In the genomic region with DNA sequence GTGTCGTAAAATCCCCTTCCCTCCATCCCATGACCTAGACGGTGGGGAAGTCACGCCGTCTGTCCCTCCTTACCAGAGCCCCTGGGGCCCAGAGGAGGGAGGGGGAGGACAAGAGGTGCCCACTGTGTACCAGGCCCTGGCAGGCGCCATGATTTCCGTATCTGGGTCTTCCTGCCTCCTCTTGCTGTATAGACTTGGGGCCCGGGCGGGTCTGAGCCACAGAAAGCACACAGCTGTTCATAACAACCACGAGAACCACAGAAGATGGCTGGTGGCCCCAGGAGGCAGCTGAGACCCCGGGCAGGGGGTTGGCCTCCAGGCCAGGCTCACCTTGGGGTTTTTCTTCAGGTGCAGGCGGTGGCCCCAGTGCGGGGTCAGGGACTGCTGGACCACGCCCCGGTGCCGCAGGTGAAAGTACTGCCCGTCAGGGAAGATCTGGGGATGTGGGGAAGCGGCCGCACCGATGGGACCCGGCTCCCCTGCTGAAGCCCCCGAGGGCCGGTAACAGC, we compare ENCODE assay signal across 9 cellular contexts. TPM values are rescaled to one million over a fixed set of nuclear protein-coding genes. Genes with fewer than 3 reads are reported as not detected.
DNase-seq lines count a peak whose midpoint lies in the region; ATAC-seq and TF ChIP-seq lines count a peak whose summit lies in the region.
"Had no signal": no experiment of that assay in that cellular context is flagged by ENCODE, and none has a peak within 500 bp of the region (broad histone marks: within the 10 kb centered on the region; RNA-seq: fewer than 3 reads in every experiment).

No MANE protein-coding gene starts in this region.

- peak overlapping the region; percentile 88 for H3K4me3 ChIP-seq in DOHH2 (ENCODE audit: low read length)
- peak overlapping the region; percentile 88 for H3K4me3 ChIP-seq in SK-N-MC
- peak overlapping the region; percentile 74 for H3K4me3 ChIP-seq in fibroblast of the aortic adventitia (ENCODE audit: low read depth, low read length)

- no peak for DNase-seq in SK-N-MC (ENCODE audit: low read depth, low spot score)
- no peak for DNase-seq in fibroblast of the aortic adventitia (ENCODE audit: low read depth)
- DNase-seq in progenitor cell of endocrine pancreas (ENCODE audit: low spot score, unreplicated experiment) = no peak
- no peak for DNase-seq in stimulated activated CD4-positive, alpha-beta T cell treated with anti-CD3 and anti-CD28 coated beads, Interleukin-4, amount 100 ng/mL, for 24 hours
- DNase-seq in foreskin keratinocyte = no peak
- no peak for DNase-seq in globus pallidus (ENCODE audit: low spot score)
- DNase-seq in NCI-H526 (lab: John Stamatoyannopoulos, UW) = no peak

- H3K4me1 ChIP-seq in DOHH2 (ENCODE audit: control insufficient read depth, low read length) (peaks cover 15% of the 10 kb centered on the region), foreskin keratinocyte (no peaks in the 10 kb centered on the region)

- no peaks in the 10 kb centered on the region for H3K36me3 Mint-ChIP-seq in progenitor cell of endocrine pancreas (ENCODE audit: insufficient read depth)

- no peaks in the 10 kb centered on the region for H3K9me2 ChIP-seq in DOHH2 (replicated peaks; ENCODE audit: control insufficient read depth, low read length)

- peaks cover 13% of the 10 kb centered on the region for H3K4me1 Mint-ChIP-seq in progenitor cell of endocrine pancreas (ENCODE audit: low read depth)

- no peak for TF ChIP-seq CTCF in DOHH2 (IDR thresholded peaks at IDR 0.05; ENCODE audit: low read depth, low read length, poor library complexity, severe bottlenecking)
- no peak for TF ChIP-seq CTCF in fibroblast of the aortic adventitia (IDR thresholded peaks at IDR 0.05; ENCODE audit: insufficient read depth, low read length)
- no peak for TF ChIP-seq CTCF in progenitor cell of endocrine pancreas (IDR thresholded peaks at IDR 0.05; ENCODE audit: unreplicated experiment)
- TF ChIP-seq CTCF in foreskin keratinocyte (conservative IDR thresholded peaks at IDR 0.05) = no peak

- H3K79me2 ChIP-seq in DOHH2 (ENCODE audit: control insufficient read depth, low read length) = no peaks in the 10 kb centered on the region

- 0 out of 2 replicates have a peak, but pooled peaks cover 3% of the 10 kb centered on the region for H4K20me1 ChIP-seq in DOHH2 (ENCODE audit: control insufficient read depth, insufficient read depth, low read depth, low read length)

- H3K36me3 ChIP-seq in DOHH2 (ENCODE audit: control insufficient read depth, low read length) (no peaks in the 10 kb centered on the region), SK-N-MC (ENCODE audit: insufficient read depth, low read length) (no peaks in the 10 kb centered on the region)

- peak overlapping the region; percentile 63 for H3K4me3 Mint-ChIP-seq in progenitor cell of endocrine pancreas (ENCODE audit: low read depth)

- H3F3A ChIP-seq in DOHH2 (ENCODE audit: control insufficient read depth, insufficient read depth) = no peaks in the 10 kb centered on the region

- H3K27me3 ChIP-seq in DOHH2 (ENCODE audit: control insufficient read depth, low read length) (no peaks in the 10 kb centered on the region), foreskin keratinocyte (no peaks in the 10 kb centered on the region)

- no peak for ATAC-seq in foreskin keratinocyte

- H3K27me3 Mint-ChIP-seq in progenitor cell of endocrine pancreas = peaks cover 7% of the 10 kb centered on the region

- H3K27ac ChIP-seq in DOHH2 (ENCODE audit: low read depth, low read length) (no peak overlapping the region), SK-N-MC (peak overlapping the region; percentile 22; the same call in 1 of the 2 replicates), foreskin keratinocyte (no peak overlapping the region)

- H3K9ac ChIP-seq in SK-N-MC (ENCODE audit: insufficient read length) = peak overlapping the region; percentile 82

- H3K27ac Mint-ChIP-seq in progenitor cell of endocrine pancreas = peak overlapping the region; percentile 77

- H3K9me3 Mint-ChIP-seq in progenitor cell of endocrine pancreas (ENCODE audit: low read depth) = no peaks in the 10 kb centered on the region

- H3K4me2 ChIP-seq in DOHH2 (ENCODE audit: low read length) = peak overlapping the region; percentile 94

- no peaks in the 10 kb centered on the region for H3K9me3 ChIP-seq in DOHH2 (ENCODE audit: control insufficient read depth, insufficient read depth, low read length)
- no peaks in the 10 kb centered on the region for H3K9me3 ChIP-seq in SK-N-MC (ENCODE audit: low read depth, low read length)

RNA-seq across cellular contexts. Expression of a gene that starts 0.6 kb away (rescaled TPM):
- total RNA-seq in fibroblast of the aortic adventitia (ENCODE audit: low replicate concordance) = 0.25 and 2.2 TPM in 2 replicates
- 32.9 and 37.7 TPM in 2 replicates for total RNA-seq in progenitor cell of endocrine pancreas
- total RNA-seq in foreskin keratinocyte = 0.78 and 0.92 TPM in 2 replicates
- polyA plus RNA-seq in foreskin keratinocyte = 1.0 and 1.1 TPM in 2 replicates

RNA-seq across cellular contexts. Expression of a gene that starts 1.5 kb away (rescaled TPM):
- total RNA-seq in fibroblast of the aortic adventitia (ENCODE audit: low replicate concordance) (0.65 and 2.8 TPM in 2 replicates), progenitor cell of endocrine pancreas (16.0 and 16.6 TPM in 2 replicates), foreskin keratinocyte (1.1 and 1.4 TPM in 2 replicates)
- 1.8 and 2.1 TPM in 2 replicates for polyA plus RNA-seq in foreskin keratinocyte

RNA-seq across cellular contexts. Expression of a gene that starts 10.5 kb away (rescaled TPM):
- total RNA-seq in fibroblast of the aortic adventitia (ENCODE audit: low replicate concordance) = 13.2 and 26.8 TPM in 2 replicates
- total RNA-seq in progenitor cell of endocrine pancreas = 31.3 and 36.0 TPM in 2 replicates
- 29.5 and 34.9 TPM in 2 replicates for total RNA-seq in foreskin keratinocyte
- polyA plus RNA-seq in foreskin keratinocyte = 40.3 and 43.0 TPM in 2 replicates

RNA-seq across cellular contexts. Expression of a gene that starts 23.3 kb away (rescaled TPM):
- total RNA-seq in fibroblast of the aortic adventitia (ENCODE audit: low replicate concordance) = 1.2 and 4.2 TPM in 2 replicates
- total RNA-seq in progenitor cell of endocrine pancreas = 2.3 and 4.8 TPM in 2 replicates
- 6.0 and 7.2 TPM in 2 replicates for total RNA-seq in foreskin keratinocyte
- 6.1 and 6.7 TPM in 2 replicates for polyA plus RNA-seq in foreskin keratinocyte

RNA-seq across cellular contexts. Expression of a gene that starts 34.4 kb away (rescaled TPM):
- not detected in 2 replicates for total RNA-seq in fibroblast of the aortic adventitia (ENCODE audit: low replicate concordance)
- total RNA-seq in progenitor cell of endocrine pancreas = 0.26 and 0.38 TPM in 2 replicates
- total RNA-seq in foreskin keratinocyte = not detected in 2 replicates
- not detected in 2 replicates for polyA plus RNA-seq in foreskin keratinocyte
- total RNA-seq: pulmonary artery endothelial cell had no signal

Comparison
In these comparisons a context has a peak if more than half of its experiments do, and no peak if none do; other contexts are left out.
1. RNA of a gene that starts 0.6 kb away (total RNA-seq): 32.9 to 37.7 TPM in progenitor cell of endocrine pancreas; 0.25 to 2.2 TPM in fibroblast of the aortic adventitia and 0.78 to 0.92 TPM in foreskin keratinocyte; every median in the first group is over 10 times any median in the second.
2. Peak in every context shown above with its lines, with median percentiles within 50 percentile points of each other: H3K4me3 ChIP-seq.